ENCODE assay signal across 20 cellular contexts in the genomic region with DNA sequence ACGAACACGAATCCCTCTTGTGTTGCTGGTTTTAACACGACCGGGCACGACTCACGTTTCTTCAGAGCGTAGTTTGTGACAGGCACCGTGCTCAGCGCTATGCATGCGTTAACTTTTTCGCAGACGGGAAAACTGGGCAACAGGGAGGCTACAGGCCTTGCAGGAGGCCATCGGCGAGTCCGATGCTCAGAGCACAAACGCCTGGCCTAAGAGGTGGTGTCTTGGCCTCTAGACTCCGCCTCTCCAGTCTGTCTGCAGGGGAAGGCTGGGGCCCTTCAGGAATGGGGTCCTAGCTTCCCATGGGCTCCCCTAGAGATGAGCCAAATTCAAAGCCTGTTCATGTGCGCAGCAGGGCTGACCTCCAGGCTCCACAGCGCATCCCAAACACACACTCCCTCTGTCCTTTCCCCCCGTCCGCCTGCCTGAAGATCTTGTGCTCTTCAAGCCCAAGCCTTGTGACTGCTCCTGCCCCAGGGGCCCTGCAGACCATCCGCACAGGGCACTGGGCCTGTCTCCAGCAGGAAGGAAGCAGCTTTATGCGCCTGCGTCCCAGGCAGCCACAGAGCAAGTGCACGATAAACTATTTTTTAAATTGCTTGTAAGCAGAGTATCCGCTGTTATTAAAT. TPM values are rescaled to one million over a fixed set of nuclear protein-coding genes. Genes with fewer than 3 reads are reported as not detected.
A peak's percentile ranks its signal among the peaks of the same experiment; 100 is the strongest.
DNase-seq lines count a peak whose midpoint lies in the region; TF ChIP-seq lines count a peak whose summit lies in the region.
"Had no signal": no experiment of that assay in that cellular context is flagged by ENCODE, and none has a peak within 500 bp of the region (broad histone marks: within the 10 kb centered on the region; RNA-seq: fewer than 3 reads in every experiment).

No MANE protein-coding gene starts in this region.

- DNase-seq in KG1 (lab: John Stamatoyannopoulos, UW) (peak; percentile 12), epidermal melanocyte (ENCODE audit: insufficient read length, low spot score) (peak; percentile 83), NCI-H2029 treated with DMSO at 0.1 percent for 48 hours (lab: John Stamatoyannopoulos, UW) (no peak), PC-9 (no peak), NCI-H128 (lab: John Stamatoyannopoulos, UW; ENCODE audit: unreplicated experiment) (no peak)
- no peak for DNase-seq in stimulated activated CD4-positive, alpha-beta T cell treated with anti-CD3 and anti-CD28 coated beads, Interleukin-2, amount 100 ng/mL, for 48 hours
- DNase-seq: activated CD8-positive, alpha-beta memory T cell treated with anti-CD3 and anti-CD28 coated beads, Interleukin-2, amount 50 U/mL, for 48 hours; CD4-positive, CD25-positive, alpha-beta regulatory T cell; effector memory CD4-positive, alpha-beta T cell; NCI-H1417 treated with DMSO at 0.1 percent for 48 hours; PC-3; stimulated activated CD4-positive, alpha-beta T cell treated with anti-CD3 and anti-CD28 coated beads, Interleukin-12 subunit alpha, Interleukin-12 subunit beta, amount 100 ng/mL, for 4 hours; T-helper 1 cell had no signal

- no TSS peak for BruUV-seq in PC-9 (replicated peaks; lab: Mats Ljungman, UMichigan)

- H3K36me3 ChIP-seq in DOHH2 (ENCODE audit: control insufficient read depth, low read length), result 0 out of 2 replicates have a peak, but pooled peaks cover 4% of the 10 kb centered on the region
- H3K36me3 ChIP-seq in PC-9 (ENCODE audit: low read depth), result no peaks in the 10 kb centered on the region
- H3K36me3 ChIP-seq: cardiac muscle cell, pancreas, thoracic aorta had no signal

- H3K27me3 ChIP-seq in DOHH2 (ENCODE audit: control insufficient read depth, low read length) (no peaks in the 10 kb centered on the region), PC-9 (ENCODE audit: insufficient read depth, low read depth) (no peaks in the 10 kb centered on the region)
- H3K27me3 ChIP-seq: cardiac muscle cell, pancreas had no signal

- H4K20me1 ChIP-seq in DOHH2 (ENCODE audit: control insufficient read depth, insufficient read depth, low read depth, low read length) (no peaks in the 10 kb centered on the region), PC-9 (ENCODE audit: insufficient read depth) (peaks cover 23% of the 10 kb centered on the region)

- H3K4me1 ChIP-seq in DOHH2 (ENCODE audit: control insufficient read depth, low read length) (peaks cover 56% of the 10 kb centered on the region), PC-9 (replicated peaks; ENCODE audit: insufficient read depth) (peaks cover 17% of the 10 kb centered on the region)

- H3K4me2 ChIP-seq in DOHH2 (ENCODE audit: low read length) (peak overlapping the region; percentile 94), PC-9 (no peak overlapping the region)

- peak overlapping the region; percentile 74 for H3K4me3 ChIP-seq in DOHH2 (ENCODE audit: low read length)
- H3K4me3 ChIP-seq in skin epidermis, result no peak overlapping the region
- no peak overlapping the region for H3K4me3 ChIP-seq in PC-9
- H3K4me3 ChIP-seq: cardiac muscle cell, pancreas, thoracic aorta had no signal

- TF ChIP-seq CTCF in DOHH2 (IDR thresholded peaks at IDR 0.05; ENCODE audit: low read depth, low read length, poor library complexity, severe bottlenecking) (no peak), PC-9 (conservative IDR thresholded peaks at IDR 0.05) (no peak)

- H3K79me2 ChIP-seq in DOHH2 (ENCODE audit: control insufficient read depth, low read length) (peaks cover 88% of the 10 kb centered on the region), PC-9 (ENCODE audit: low read depth) (peaks cover 64% of the 10 kb centered on the region)

- no peaks in the 10 kb centered on the region for H3K9me2 ChIP-seq in DOHH2 (replicated peaks; ENCODE audit: control insufficient read depth, low read length)
- H3K9me2 ChIP-seq in PC-9 (ENCODE audit: insufficient read depth), result no peaks in the 10 kb centered on the region

- H3K9me3 ChIP-seq in DOHH2 (ENCODE audit: control insufficient read depth, insufficient read depth, low read length), result no peaks in the 10 kb centered on the region
- no peaks in the 10 kb centered on the region for H3K9me3 ChIP-seq in PC-9 (ENCODE audit: insufficient read depth, low read depth)
- H3K9me3 ChIP-seq: pancreas, thoracic aorta had no signal

- H3K27ac ChIP-seq in DOHH2 (ENCODE audit: low read depth, low read length), result peak overlapping the region; percentile 79
- peak overlapping the region in 16 of 21 experiments; percentile 8 to 82 (median 70) for H3K27ac ChIP-seq in skin epidermis
- no peak overlapping the region for H3K27ac ChIP-seq in PC-9
- H3K27ac ChIP-seq: cardiac muscle cell, pancreas had no signal

- H3F3A ChIP-seq in DOHH2 (ENCODE audit: control insufficient read depth, insufficient read depth), result peaks cover 6% of the 10 kb centered on the region; the same call in 1 of the 2 replicates
- no peaks in the 10 kb centered on the region for H3F3A ChIP-seq in PC-9 (ENCODE audit: insufficient read depth, low read depth)

- H2AFZ ChIP-seq in PC-9, result no peak overlapping the region

- POLR2A ChIA-PET in PC-9 (lab: Charles Lee; ENCODE audit: unreplicated experiment), result no interaction called here

- intact Hi-C loops in PC-9 (cut with micrococcal nuclease; ENCODE audit: unreplicated experiment), result no loop called here

- CTCF ChIA-PET in PC-9 (lab: Charles Lee), result no interaction called here

RNA-seq across cellular contexts. Expression of gene CLCN7, which starts 3.1 kb away (rescaled TPM):
- 110 and 111 TPM in 2 replicates for total RNA-seq in PC-9 (2021)

RNA-seq across cellular contexts. Expression of gene PTX4, which starts 17.1 kb away (rescaled TPM):
- 0.39 TPM in 1 of 2 replicates, not detected in the other for total RNA-seq in PC-9 (2021)
- total RNA-seq: CD4-positive, CD25-positive, alpha-beta regulatory T cell; mammary epithelial cell; pancreas had no signal

RNA-seq across cellular contexts. Expression of gene TELO2, which starts 21.5 kb away (rescaled TPM):
- 56.0 and 67.6 TPM in 2 replicates for total RNA-seq in PC-9 (2021)

RNA-seq across cellular contexts. Expression of gene CCDC154, which starts 27.3 kb away (rescaled TPM):
- 2.4 and 2.8 TPM in 2 replicates for total RNA-seq in PC-9 (2021)
- total RNA-seq: PC-3 had no signal

RNA-seq across cellular contexts. Expression of gene PERCC1, which starts 40.8 kb away (rescaled TPM):
- total RNA-seq in PC-9 (2021), result not detected in 2 replicates
- total RNA-seq: CD4-positive, CD25-positive, alpha-beta regulatory T cell; fibroblast of villous mesenchyme; PC-3; thoracic aorta had no signal

Comparison
In these comparisons a context has a peak if more than half of its experiments do, and no peak if none do; other contexts are left out.
1. DNase-seq: peak in KG1 (single experiment) and epidermal melanocyte (single experiment); none in stimulated activated CD4-positive, alpha-beta T cell treated with anti-CD3 and anti-CD28 coated beads, Interleukin-2, amount 100 ng/mL, for 48 hours (0 of 2), NCI-H2029 treated with DMSO at 0.1 percent for 48 hours (single experiment), PC-9 (0 of 2) and NCI-H128 (single experiment).